ENCODE assay signal across 8 cellular contexts in genomic region chr14:52695481-52696091, GRCh38. TPM values are rescaled to one million over a fixed set of nuclear protein-coding genes. Genes with fewer than 3 reads are reported as not detected.
DNase-seq lines count a peak whose midpoint lies in the region; ATAC-seq and TF ChIP-seq lines count a peak whose summit lies in the region.

ERO1A (minus strand) TSS chr14:52695558; CDS start chr14:52695481, 77 bp downstream.

- peaks cover 2 to 3% of the 10 kb centered on the region in 2 donors for H3K36me3 Mint-ChIP-seq in CD14-positive monocyte
- peaks cover 37% of the 10 kb centered on the region for H3K36me3 Mint-ChIP-seq in activated CD8-positive, alpha-beta T cell treated with anti-CD3 and anti-CD28 coated beads for 36 hours (ENCODE audit: low read depth)

- H3K4me1 Mint-ChIP-seq in CD14-positive monocyte = peaks cover 62% of the 10 kb centered on the region
- peaks cover 36% of the 10 kb centered on the region for H3K4me1 Mint-ChIP-seq in activated CD8-positive, alpha-beta T cell treated with anti-CD3 and anti-CD28 coated beads for 36 hours (ENCODE audit: low read depth)

- peak; percentile 59 for ATAC-seq in GM19328 (IDR thresholded peaks at IDR 0.05; ENCODE audit: unreplicated experiment)
- ATAC-seq in HG03460 (IDR thresholded peaks at IDR 0.05; ENCODE audit: unreplicated experiment) = peak; percentile 62
- peak; percentile 82 for ATAC-seq in activated CD8-positive, alpha-beta T cell treated with anti-CD3 and anti-CD28 coated beads for 36 hours

- H3K27me3 Mint-ChIP-seq in CD14-positive monocyte (ENCODE audit: low read depth in 3 of 3) = peaks cover 0 to 1% (median 1%) of the 10 kb centered on the region in 3 donors
- H3K27me3 Mint-ChIP-seq in activated CD8-positive, alpha-beta T cell treated with anti-CD3 and anti-CD28 coated beads for 36 hours = no peaks in the 10 kb centered on the region

- TF ChIP-seq CTCF in CD14-positive monocyte (IDR thresholded peaks at IDR 0.05) = no peak
- no peak for TF ChIP-seq CTCF in activated CD8-positive, alpha-beta T cell treated with anti-CD3 and anti-CD28 coated beads for 36 hours (IDR thresholded peaks at IDR 0.05)

- intact Hi-C loops in CD14-positive monocyte (cut with micrococcal nuclease) = loop anchor here (5.0 to 10.0 kb wide), 2 partner anchors 37 to 381 kb away; partner anchors contain the start of genes STYX (in 2 of the 2) and PTGER2 (in 1 of the 2)
- intact Hi-C loops in activated CD8-positive, alpha-beta T cell treated with anti-CD3 and anti-CD28 coated beads for 36 hours (cut with micrococcal nuclease) = no loop called here

- H3K27ac Mint-ChIP-seq in CD14-positive monocyte = peak within 1 kb of the TSS; percentile 93 to 98 (median 94)
- peak within 1 kb of the TSS; percentile 94 for H3K27ac Mint-ChIP-seq in activated CD8-positive, alpha-beta T cell treated with anti-CD3 and anti-CD28 coated beads for 36 hours

- CTCF ChIA-PET in activated CD8-positive, alpha-beta T cell treated with anti-CD3 and anti-CD28 coated beads for 36 hours (lab: Charles Lee) = interaction anchor here (1.3 to 1.6 kb wide), 2 partner anchors 12 to 61 kb away, joined by 4 to 5 read pairs; no protein-coding TSS in a partner anchor

- peak within 1 kb of the TSS; percentile 94 to 96 for H3K4me3 Mint-ChIP-seq in CD14-positive monocyte
- peak within 1 kb of the TSS; percentile 91 for H3K4me3 Mint-ChIP-seq in activated CD8-positive, alpha-beta T cell treated with anti-CD3 and anti-CD28 coated beads for 36 hours

- H3K9me3 Mint-ChIP-seq in CD14-positive monocyte = no peaks in the 10 kb centered on the region
- no peaks in the 10 kb centered on the region for H3K9me3 Mint-ChIP-seq in activated CD8-positive, alpha-beta T cell treated with anti-CD3 and anti-CD28 coated beads for 36 hours

- DNase-seq in CD14-positive monocyte (ENCODE audit: low spot score) = peak; percentile 82
- peak; percentile 66 for DNase-seq in NCI-H526 treated with DMSO at 0.1 percent for 48 hours (lab: John Stamatoyannopoulos, UW)
- peak; percentile 79 for DNase-seq in activated CD8-positive, alpha-beta T cell treated with anti-CD3 and anti-CD28 coated beads for 36 hours
- DNase-seq in effector CD8-positive, alpha-beta T cell (lab: John Stamatoyannopoulos, UW) = peak; percentile 34
- peak; percentile 72 for DNase-seq in medulla oblongata (ENCODE audit: extremely low spot score)
- DNase-seq in stimulated activated CD8-positive, alpha-beta memory T cell treated with anti-CD3 and anti-CD28 coated beads, Interleukin-12 subunit alpha, Interleukin-12 subunit beta, amount 100 ng/mL, for 1 hour (ENCODE audit: low read depth) = peak; percentile 26

- POLR2A ChIA-PET in activated CD8-positive, alpha-beta T cell treated with anti-CD3 and anti-CD28 coated beads for 36 hours (lab: Charles Lee) = interaction anchor here (0.6 to 2.1 kb wide), 11 partner anchors 9 to 664 kb away, joined by 3 to 11 read pairs (median 4); partner anchors contain the start of gene STYX

RNA-seq across cellular contexts. Expression of gene ERO1A, which starts in this region (rescaled TPM):
- 10 to 100 TPM; 29.2 to 39.5 TPM for polyA plus RNA-seq in CD14-positive monocyte
- total RNA-seq in activated CD8-positive, alpha-beta T cell treated with anti-CD3 and anti-CD28 coated beads for 36 hours = 100 to 1,000 TPM; 187 to 202 TPM

Comparison
In these comparisons a context has a peak if more than half of its experiments do, and no peak if none do; other contexts are left out.
1. Peak in every context shown above with its lines: DNase-seq and ATAC-seq.
2. DNase-seq: peak in every context shown above with its lines; median percentile 82 in CD14-positive monocyte; 79 in activated CD8-positive, alpha-beta T cell treated with anti-CD3 and anti-CD28 coated beads for 36 hours; 72 in medulla oblongata; 66 in NCI-H526 treated with DMSO at 0.1 percent for 48 hours; 34 in effector CD8-positive, alpha-beta T cell; 26 in stimulated activated CD8-positive, alpha-beta memory T cell treated with anti-CD3 and anti-CD28 coated beads, Interleukin-12 subunit alpha, Interleukin-12 subunit beta, amount 100 ng/mL, for 1 hour.